8 cellular contexts compared by ENCODE assay signal in the genomic region with DNA sequence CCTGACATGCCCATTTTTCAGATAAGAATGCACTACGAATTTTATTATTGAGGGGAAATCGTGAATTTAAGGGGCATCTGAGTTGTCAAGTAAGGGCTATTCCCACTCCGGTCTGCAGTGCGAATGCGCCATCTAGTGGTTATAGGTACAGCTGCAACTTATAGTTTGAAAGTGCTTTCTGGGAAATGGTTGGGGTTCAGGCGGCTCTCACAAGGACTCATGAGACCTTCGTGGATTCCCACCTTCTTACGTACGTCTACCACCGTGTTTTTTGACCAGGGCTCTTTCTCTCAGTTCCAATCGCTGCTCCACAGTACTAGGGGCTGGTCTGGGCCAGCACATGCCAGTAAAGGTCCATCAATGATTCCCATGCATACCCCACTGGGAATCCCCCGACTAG. TPM values are rescaled to one million over a fixed set of nuclear protein-coding genes. Genes with fewer than 3 reads are reported as not detected.
A peak's percentile ranks its signal among the peaks of the same experiment; 100 is the strongest.
DNase-seq lines count a peak whose midpoint lies in the region; ATAC-seq and TF ChIP-seq lines count a peak whose summit lies in the region.

No MANE protein-coding gene starts in this region.

- no peak overlapping the region for H3K4me2 ChIP-seq in hepatocyte

- H3K27me3 ChIP-seq in hepatocyte = no peaks in the 10 kb centered on the region

- peak; percentile 68 for DNase-seq in ELF-1 (ENCODE audit: low read depth, low spot score)
- DNase-seq in KG1 (lab: John Stamatoyannopoulos, UW) = peak; percentile 2
- peak; percentile 54 for DNase-seq in RPMI7951 (ENCODE audit: low read depth)
- DNase-seq in amniotic epithelial cell (ENCODE audit: low read depth) = peak; percentile 39
- DNase-seq in hepatocyte (ENCODE audit: low spot score) = peak; percentile 55
- peak; percentile 51 for DNase-seq in stimulated activated CD4-positive, alpha-beta T cell treated with anti-CD3 and anti-CD28 coated beads, Interleukin-4, amount 100 ng/mL, for 24 hours

- H2AFZ ChIP-seq in hepatocyte = no peak overlapping the region

- 26% methylated on average over 12 of the region's 12 CpGs for WGBS in hepatocyte (ENCODE audit: low lambda C conversion rate, missing lambda C conversion rate)

- no peaks in the 10 kb centered on the region for H3K79me2 ChIP-seq in hepatocyte

- H3K36me3 ChIP-seq in hepatocyte (replicated peaks; ENCODE audit: insufficient read depth, low read depth) = no peaks in the 10 kb centered on the region

- ATAC-seq in GM21360 (IDR thresholded peaks at IDR 0.05; ENCODE audit: unreplicated experiment) (peak; percentile 81), HG02973 (IDR thresholded peaks at IDR 0.05; ENCODE audit: unreplicated experiment) (no peak)

- no peak overlapping the region for H3K4me3 ChIP-seq in hepatocyte

- TF ChIP-seq CTCF in hepatocyte (IDR thresholded peaks at IDR 0.05; ENCODE audit: poor library complexity) = peak; percentile 71

- H3K9me3 ChIP-seq in hepatocyte (ENCODE audit: low read depth) = no peaks in the 10 kb centered on the region

- H4K20me1 ChIP-seq in hepatocyte (ENCODE audit: insufficient read depth, poor library complexity, severe bottlenecking) = no peaks in the 10 kb centered on the region

- H3K4me1 ChIP-seq in hepatocyte (ENCODE audit: insufficient read depth) = no peaks in the 10 kb centered on the region

- H3K27ac ChIP-seq in hepatocyte = no peak overlapping the region

- no peaks in the 10 kb centered on the region for H3K9me2 ChIP-seq in hepatocyte (replicated peaks; ENCODE audit: insufficient read depth)

RNA-seq across cellular contexts. Expression of gene MSL3, which starts 12.3 kb away (rescaled TPM):
- total RNA-seq in RPMI7951 (2014; rRNA removed; shearing (Covaris generic)) = 31.3 and 41.0 TPM in 2 replicates
- total RNA-seq in hepatocyte = 17.4 and 17.8 TPM in 2 replicates
- polyA plus RNA-seq in hepatocyte = 13.3 and 19.7 TPM in 2 replicates

Comparison
In these comparisons a context has a peak if more than half of its experiments do, and no peak if none do; other contexts are left out.
1. DNase-seq: peak in every context shown above with its lines; median percentile 68 in ELF-1; 55 in hepatocyte; 54 in RPMI7951; 51 in stimulated activated CD4-positive, alpha-beta T cell treated with anti-CD3 and anti-CD28 coated beads, Interleukin-4, amount 100 ng/mL, for 24 hours; 39 in amniotic epithelial cell; 2 in KG1.